In the genomic region with DNA sequence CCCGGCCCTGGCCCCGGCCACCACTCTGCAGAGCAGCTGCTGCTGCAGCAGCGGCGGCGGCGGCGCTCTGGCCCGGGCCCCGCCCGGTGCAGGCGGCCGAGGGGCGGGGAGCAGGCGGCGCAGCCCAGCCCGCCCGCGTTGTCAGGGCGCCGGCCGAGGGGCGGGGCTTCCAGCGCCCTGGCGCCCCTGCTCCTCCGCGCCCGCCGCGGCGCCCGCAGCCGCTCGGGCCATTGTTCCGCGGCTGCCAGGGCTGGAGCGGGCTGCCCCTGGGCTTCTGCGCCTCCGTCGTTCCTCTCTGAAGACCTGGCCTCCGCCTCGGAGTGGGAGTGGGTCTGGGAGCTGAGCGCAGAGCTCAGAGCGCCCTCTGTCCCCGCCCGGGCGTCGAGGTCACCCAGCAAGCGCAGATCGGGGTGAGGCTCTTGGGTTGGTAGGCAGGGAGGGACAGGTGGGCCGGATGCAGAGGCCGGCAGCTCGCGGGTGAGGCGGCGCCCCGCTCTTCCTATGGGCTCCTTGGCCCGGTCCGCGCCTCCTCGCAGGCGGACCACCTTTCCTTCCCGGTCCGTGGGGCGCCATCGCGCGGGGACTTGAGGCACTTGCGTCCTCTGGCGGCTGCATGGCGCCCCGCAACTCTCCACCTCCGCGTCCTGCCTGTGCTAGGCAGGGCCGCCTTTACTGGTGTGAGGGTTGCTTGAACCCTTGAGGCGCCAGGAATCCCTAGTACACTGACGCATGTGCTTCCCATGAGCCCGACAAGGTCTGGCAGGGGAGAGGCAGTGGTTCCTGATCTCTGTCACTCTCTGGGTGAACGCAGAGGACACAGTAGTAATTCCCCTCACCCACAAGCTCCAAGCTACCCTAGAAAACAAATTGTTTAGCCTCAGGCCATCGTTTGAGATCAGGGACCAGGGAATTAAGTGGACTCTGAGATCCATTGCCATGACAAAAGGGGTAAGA, we compare ENCODE assay signal across 8 cellular contexts. TPM values are rescaled to one million over a fixed set of nuclear protein-coding genes. Genes with fewer than 3 reads are reported as not detected.
DNase-seq lines count a peak whose midpoint lies in the region; ATAC-seq and TF ChIP-seq lines count a peak whose summit lies in the region.

A gene with protein sequence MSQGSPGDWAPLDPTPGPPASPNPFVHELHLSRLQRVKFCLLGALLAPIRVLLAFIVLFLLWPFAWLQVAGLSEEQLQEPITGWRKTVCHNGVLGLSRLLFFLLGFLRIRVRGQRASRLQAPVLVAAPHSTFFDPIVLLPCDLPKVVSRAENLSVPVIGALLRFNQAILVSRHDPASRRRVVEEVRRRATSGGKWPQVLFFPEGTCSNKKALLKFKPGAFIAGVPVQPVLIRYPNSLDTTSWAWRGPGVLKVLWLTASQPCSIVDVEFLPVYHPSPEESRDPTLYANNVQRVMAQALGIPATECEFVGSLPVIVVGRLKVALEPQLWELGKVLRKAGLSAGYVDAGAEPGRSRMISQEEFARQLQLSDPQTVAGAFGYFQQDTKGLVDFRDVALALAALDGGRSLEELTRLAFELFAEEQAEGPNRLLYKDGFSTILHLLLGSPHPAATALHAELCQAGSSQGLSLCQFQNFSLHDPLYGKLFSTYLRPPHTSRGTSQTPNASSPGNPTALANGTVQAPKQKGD (minus strand): TSS at position 69 of the 954 bp plus-strand sequence. CDS start 96 bp downstream, outside the sequence.

- no peaks in the 10 kb centered on the region for H3K9me3 ChIP-seq in muscle layer of colon (ENCODE audit: low read length)

- peaks cover 11 to 31% (median 27%) of the 10 kb centered on the region in 3 donors for H3K4me1 Mint-ChIP-seq in IgD-negative memory B cell

- TF ChIP-seq POLR2A in erythroblast (IDR thresholded peaks at IDR 0.05; ENCODE audit: low read length), result peak; percentile 86

- H3K27me3 Mint-ChIP-seq in IgD-negative memory B cell, result no peaks in the 10 kb centered on the region

- peak; percentile 65 for ATAC-seq in GM21529 (IDR thresholded peaks at IDR 0.05; ENCODE audit: unreplicated experiment)

- H3K9ac ChIP-seq in muscle layer of colon (ENCODE audit: low read length), result peak within 1 kb of the TSS; percentile 53

- H3K27ac ChIP-seq in muscle layer of colon (ENCODE audit: low read depth, low read length), result peak within 1 kb of the TSS; percentile 100

- DNase-seq in DMS53 (lab: John Stamatoyannopoulos, UW) (peak; percentile 91), OCI-M2 (lab: John Stamatoyannopoulos, UW; ENCODE audit: unreplicated experiment) (peak; percentile 22), erythroblast (lab: John Stamatoyannopoulos, UW) (peak; percentile 92 to 94)
- DNase-seq in activated T-cell treated with anti-CD3 and anti-CD28 coated beads, Interleukin-2, amount 50 U/mL, for 1 hour, result peak; percentile 90
- DNase-seq in stimulated activated CD8-positive, alpha-beta memory T cell treated with anti-CD3 and anti-CD28 coated beads, Interleukin-7, amount 100 ng/mL, for 1 hour (ENCODE audit: low read depth in 2 of 2), result peak; percentile 70 to 81

- peak within 1 kb of the TSS; percentile 92 to 98 (median 98) for H3K4me3 Mint-ChIP-seq in IgD-negative memory B cell

- no peaks in the 10 kb centered on the region for H3K27me3 ChIP-seq in muscle layer of colon (ENCODE audit: control insufficient read depth in 1 of 2, insufficient read depth in 2 of 2, low read length in 2 of 2)

- peak within 1 kb of the TSS; percentile 90 to 95 (median 95) for H3K27ac Mint-ChIP-seq in IgD-negative memory B cell

- H3K9me3 Mint-ChIP-seq in IgD-negative memory B cell, result peaks cover 0 to 6% (median 1%) of the 10 kb centered on the region in 3 donors

- peaks cover 1% of the 10 kb centered on the region for H3K36me3 Mint-ChIP-seq in IgD-negative memory B cell

- peaks cover 5% of the 10 kb centered on the region for H3K36me3 ChIP-seq in muscle layer of colon (ENCODE audit: insufficient read depth, low read length)

- peaks cover 18% of the 10 kb centered on the region for H3K4me1 ChIP-seq in muscle layer of colon (ENCODE audit: insufficient read depth, low read length)

- peak within 1 kb of the TSS; percentile 83 to 94 for H3K4me3 ChIP-seq in muscle layer of colon (ENCODE audit: low read depth in 1 of 2, low read length in 2 of 2)

RNA-seq across cellular contexts. Expression of the gene that starts here (rescaled TPM):
- polyA plus RNA-seq in IgD-negative memory B cell, result 8.5 TPM

Comparison
In these comparisons a context has a peak if more than half of its experiments do, and no peak if none do; other contexts are left out.
1. Peak in every context shown above with its lines: DNase-seq, ATAC-seq, H3K4me3 ChIP-seq and H3K27ac ChIP-seq.
2. DNase-seq: peak in every context shown above with its lines; median percentile 93 in erythroblast; 91 in DMS53; 90 in activated T-cell treated with anti-CD3 and anti-CD28 coated beads, Interleukin-2, amount 50 U/mL, for 1 hour; 76 in stimulated activated CD8-positive, alpha-beta memory T cell treated with anti-CD3 and anti-CD28 coated beads, Interleukin-7, amount 100 ng/mL, for 1 hour; 22 in OCI-M2.